ENCODE assay signal across 14 cellular contexts in genomic region chr15:97036301-97036700, GRCh38.
"Had no signal": no experiment of that assay in that cellular context is flagged by ENCODE, and none has a peak within 500 bp of the region (broad histone marks: within the 10 kb centered on the region; RNA-seq: fewer than 3 reads in every experiment).

No MANE protein-coding gene starts in this region.

- H3K27ac Mint-ChIP-seq: activated T-helper 1 cell treated with anti-CD3 and anti-CD28 coated beads, Interleukin-12 subunit alpha, Interleukin-12 subunit beta, Interleukin-2, Interleukin-4 antibody, amounts not matched to agents 30 ng/mL and 10 ng/mL and 1 ng/mL, durations not matched to agents 14 hours and 24 hours and 36 hours; nephron; stimulated activated naive CD8-positive, alpha-beta T cell treated with anti-CD3 and anti-CD28 coated beads, Interleukin-15, Interleukin-2, amounts not matched to agents 100 ng/mL and 50 ng/mL, for 24 hours; T-cell had no signal

- H3K27me3 Mint-ChIP-seq: stimulated activated naive CD8-positive, alpha-beta T cell treated with anti-CD3 and anti-CD28 coated beads, Interleukin-15, Interleukin-2, amounts not matched to agents 100 ng/mL and 50 ng/mL, for 24 hours; T-cell had no signal

- H3K4me1 ChIP-seq: esophagus muscularis mucosa, suprapubic skin, upper lobe of left lung had no signal

- ATAC-seq: activated CD4-positive, CD25-positive, alpha-beta regulatory T cell treated with anti-CD3 and anti-CD28 coated beads, Interleukin-2, amount 50 U/mL, for 24 hours; sciatic nerve; T-cell had no signal

- H3K4me3 ChIP-seq: cardiac muscle cell, esophagus muscularis mucosa, suprapubic skin, upper lobe of left lung had no signal

- H3K36me3 ChIP-seq: cardiac muscle cell, esophagus muscularis mucosa, suprapubic skin, upper lobe of left lung had no signal

- H3K27ac ChIP-seq: cardiac muscle cell, esophagus muscularis mucosa, suprapubic skin, upper lobe of left lung had no signal

- FAIRE-seq: endometrium, kidney had no signal

- H3K36me3 Mint-ChIP-seq: T-cell had no signal

- DNase-seq: activated naive CD4-positive, alpha-beta T cell treated with Interleukin-2 at 50 U/mL for 16 hours; kidney; T-cell; T-helper 9 cell; upper lobe of left lung had no signal

- H3K9me3 ChIP-seq: esophagus muscularis mucosa had no signal

- H3K4me1 Mint-ChIP-seq: nephron, T-cell had no signal

- H3K4me3 Mint-ChIP-seq: activated T-helper 1 cell treated with anti-CD3 and anti-CD28 coated beads, Interleukin-12 subunit alpha, Interleukin-12 subunit beta, Interleukin-2, Interleukin-4 antibody, amounts not matched to agents 30 ng/mL and 10 ng/mL and 1 ng/mL, durations not matched to agents 14 hours and 24 hours and 36 hours; nephron; stimulated activated naive CD8-positive, alpha-beta T cell treated with anti-CD3 and anti-CD28 coated beads, Interleukin-15, Interleukin-2, amounts not matched to agents 100 ng/mL and 50 ng/mL, for 24 hours; T-cell had no signal

- H3K27me3 ChIP-seq: cardiac muscle cell, esophagus muscularis mucosa, suprapubic skin, upper lobe of left lung had no signal
